Comparison of ENCODE assay signal across 10 cellular contexts in the genomic region with DNA sequence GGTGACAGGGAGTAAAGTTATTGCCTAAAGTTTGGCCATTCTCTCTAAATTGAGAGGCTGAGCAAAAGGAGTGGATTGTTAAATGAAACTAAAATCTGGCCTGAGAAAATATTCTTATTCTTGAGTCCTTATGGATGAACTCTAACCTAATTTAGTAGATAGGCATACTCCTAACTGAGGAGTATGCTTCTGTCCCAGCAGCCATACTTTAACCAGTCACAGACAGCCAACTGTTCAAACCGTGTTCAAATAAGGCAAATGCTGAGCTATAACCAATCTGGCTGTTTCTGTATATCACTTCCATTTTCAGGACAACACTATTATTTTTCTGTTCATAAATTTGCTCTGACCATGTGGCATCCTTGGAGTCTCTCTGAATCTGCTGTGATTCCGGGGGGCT.
DNase-seq lines count a peak whose midpoint lies in the region; ATAC-seq and TF ChIP-seq lines count a peak whose summit lies in the region.
"Had no signal": no experiment of that assay in that cellular context is flagged by ENCODE, and none has a peak within 500 bp of the region (broad histone marks: within the 10 kb centered on the region; RNA-seq: fewer than 3 reads in every experiment).

No MANE protein-coding gene starts in this region.

- no peak overlapping the region for H3K4me3 ChIP-seq in CD8-positive, alpha-beta T cell (ENCODE audit: low read depth, low read length)
- H3K4me3 ChIP-seq: right lobe of liver had no signal

- ATAC-seq in CD8-positive, alpha-beta T cell: no peak
- ATAC-seq in GM19463 (IDR thresholded peaks at IDR 0.05; ENCODE audit: unreplicated experiment): peak; percentile 36
- peak; percentile 31 for ATAC-seq in HG03159 (IDR thresholded peaks at IDR 0.05; ENCODE audit: unreplicated experiment)
- no peak for ATAC-seq in central memory CD8-positive, alpha-beta T cell (replicated peaks; ENCODE audit: extremely low read depth, poor library complexity, severe bottlenecking)

- no peaks in the 10 kb centered on the region for H3K4me1 ChIP-seq in CD8-positive, alpha-beta T cell (ENCODE audit: insufficient read depth, low read length)
- H3K4me1 ChIP-seq: right lobe of liver had no signal

- no peak overlapping the region for H3K27ac ChIP-seq in CD8-positive, alpha-beta T cell (ENCODE audit: low read depth, low read length)
- H3K27ac ChIP-seq: right lobe of liver had no signal

- intact Hi-C loops in CD8-positive, alpha-beta T cell (cut with DNase I, micrococcal nuclease): no loop called here

- DNase-seq in CD8-positive, alpha-beta T cell: no peak
- no peak for DNase-seq in central memory CD8-positive, alpha-beta T cell (ENCODE audit: low spot score in 2 of 2)
- no peak for DNase-seq in DMS79 (lab: John Stamatoyannopoulos, UW)
- DNase-seq in NCI-H2029 treated with DMSO at 0.1 percent for 48 hours (lab: John Stamatoyannopoulos, UW): no peak
- no peak for DNase-seq in SHP77 (lab: John Stamatoyannopoulos, UW)
- no peak for DNase-seq in activated gamma-delta T cell treated with Interleukin-2 at 50 U/mL for 16 hours
- DNase-seq: right lobe of liver had no signal

- peaks cover 8% of the 10 kb centered on the region for H3K4me1 Mint-ChIP-seq in CD8-positive, alpha-beta T cell (ENCODE audit: low read depth)
- H3K4me1 Mint-ChIP-seq in central memory CD8-positive, alpha-beta T cell: peaks cover 8% of the 10 kb centered on the region

- CTCF ChIA-PET in CD8-positive, alpha-beta T cell (lab: Charles Lee): no interaction called here

- no peaks in the 10 kb centered on the region for H3K36me3 ChIP-seq in CD8-positive, alpha-beta T cell (ENCODE audit: insufficient read depth, low read length)
- H3K36me3 ChIP-seq: right lobe of liver had no signal

- H3K36me3 Mint-ChIP-seq in CD8-positive, alpha-beta T cell: no peaks in the 10 kb centered on the region
- no peaks in the 10 kb centered on the region for H3K36me3 Mint-ChIP-seq in central memory CD8-positive, alpha-beta T cell (ENCODE audit: insufficient read depth)

- H3K27me3 Mint-ChIP-seq in CD8-positive, alpha-beta T cell (ENCODE audit: low read depth): no peaks in the 10 kb centered on the region
- no peaks in the 10 kb centered on the region for H3K27me3 Mint-ChIP-seq in central memory CD8-positive, alpha-beta T cell
- H3K27me3 Mint-ChIP-seq: dendritic cell treated with granulocyte-macrophage colony-stimulating factor and Interleukin-4, amounts not matched to agents 40 ng/mL and 50 ng/mL, for 4 days had no signal

- H3K27me3 ChIP-seq in CD8-positive, alpha-beta T cell (ENCODE audit: insufficient read depth, low read length): no peaks in the 10 kb centered on the region
- H3K27me3 ChIP-seq: right lobe of liver had no signal

- H3K9me3 ChIP-seq in CD8-positive, alpha-beta T cell (ENCODE audit: low read length): no peaks in the 10 kb centered on the region
- H3K9me3 ChIP-seq: right lobe of liver had no signal

- TF ChIP-seq CTCF in CD8-positive, alpha-beta T cell (IDR thresholded peaks at IDR 0.05): no peak

- H3K9me3 Mint-ChIP-seq in CD8-positive, alpha-beta T cell: no peaks in the 10 kb centered on the region
- no peaks in the 10 kb centered on the region for H3K9me3 Mint-ChIP-seq in central memory CD8-positive, alpha-beta T cell

- H3K4me3 Mint-ChIP-seq in CD8-positive, alpha-beta T cell: peak overlapping the region; percentile 62
- H3K4me3 Mint-ChIP-seq in central memory CD8-positive, alpha-beta T cell: peak overlapping the region; percentile 53
- H3K4me3 Mint-ChIP-seq: dendritic cell treated with granulocyte-macrophage colony-stimulating factor and Interleukin-4, amounts not matched to agents 40 ng/mL and 50 ng/mL, for 4 days had no signal

- no peak overlapping the region for H3K27ac Mint-ChIP-seq in CD8-positive, alpha-beta T cell
- peak overlapping the region; percentile 51 for H3K27ac Mint-ChIP-seq in central memory CD8-positive, alpha-beta T cell (ENCODE audit: low read depth)
- H3K27ac Mint-ChIP-seq: dendritic cell treated with granulocyte-macrophage colony-stimulating factor and Interleukin-4, amounts not matched to agents 40 ng/mL and 50 ng/mL, for 4 days had no signal

- POLR2A ChIA-PET in CD8-positive, alpha-beta T cell (lab: Charles Lee): no interaction called here

Comparison
In these comparisons a context has a peak if more than half of its experiments do, and no peak if none do; other contexts are left out.
1. ATAC-seq: peak in GM19463 (single experiment) and HG03159 (single experiment); none in CD8-positive, alpha-beta T cell (single experiment) and central memory CD8-positive, alpha-beta T cell (single experiment).